Comparison of ENCODE assay signal across 1 cellular context in the genomic region with DNA sequence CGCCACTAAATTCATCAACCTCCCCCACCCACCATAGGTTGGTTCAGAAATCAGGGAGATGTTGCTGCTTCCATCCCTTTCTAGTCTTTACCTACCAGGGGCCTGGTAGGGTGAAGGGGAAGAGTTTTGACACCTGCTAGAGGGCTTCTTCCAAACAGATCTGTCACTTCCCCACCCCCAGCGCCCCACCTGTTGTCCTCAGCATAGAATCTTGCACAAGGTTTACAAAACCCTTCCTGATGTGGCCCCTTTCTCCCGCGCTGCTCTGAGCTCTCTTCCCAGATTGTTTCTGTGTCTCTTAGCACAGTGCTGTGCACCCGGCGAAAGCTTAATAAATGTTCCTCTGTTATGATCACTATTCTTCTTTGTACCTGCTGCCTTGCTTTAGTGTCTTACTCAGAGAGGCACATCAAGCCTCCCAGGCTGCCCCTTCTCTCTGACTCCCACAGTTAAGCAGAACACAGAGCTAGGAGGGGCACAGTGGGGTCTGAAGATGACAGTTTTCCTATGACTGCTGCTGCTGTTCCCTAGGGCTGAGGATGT.
TF ChIP-seq lines count a peak whose summit lies in the region.

No MANE protein-coding gene starts in this region.

TF ChIP-seq in H1, 55 proteins besides CTCF, POLR2A, EP300 and RAD21:
- TF ChIP-seq EZH2 (IDR thresholded peaks at IDR 0.05; ENCODE audit: low read depth, low read length, severe bottlenecking) (no peak), RBBP5 (IDR thresholded peaks at IDR 0.05; ENCODE audit: borderline replicate concordance, low read depth, low read length) (0 out of 2 replicates have a peak, but pooled peaks have one; percentile 15)
